ENCODE assay signal across 8 cellular contexts in the genomic region with DNA sequence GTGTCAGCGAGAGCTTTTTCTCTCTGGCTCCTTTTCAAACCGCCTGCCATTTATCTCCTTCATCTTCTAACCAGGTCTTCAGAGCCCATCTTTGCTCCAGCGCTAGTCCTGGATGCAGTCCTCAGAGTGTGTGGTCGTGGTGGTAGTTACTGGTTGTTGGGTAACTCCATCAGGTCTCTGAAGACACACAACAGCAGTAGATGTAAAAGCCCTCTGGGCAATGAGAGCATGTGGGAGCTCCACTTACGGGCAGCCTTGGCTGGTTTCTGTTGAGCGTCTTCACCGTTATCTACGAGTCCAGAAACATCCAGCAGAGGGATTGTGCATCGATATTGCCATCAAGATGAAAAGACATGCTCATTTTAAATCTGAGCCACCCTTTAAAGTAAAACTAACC.
DNase-seq lines count a peak whose midpoint lies in the region; ATAC-seq and TF ChIP-seq lines count a peak whose summit lies in the region.

No MANE protein-coding gene starts in this region.

- peak; percentile 7 for ATAC-seq in HG02759 (IDR thresholded peaks at IDR 0.05; ENCODE audit: unreplicated experiment)

- no peak overlapping the region for H3K9ac ChIP-seq in SK-N-MC (ENCODE audit: insufficient read length)

- CTCF ChIA-PET in GM10248 (lab: Yijun Ruan, JAX) = interaction anchor here (0.8 to 4.7 kb wide), 15 partner anchors 8 to 440 kb away, joined by 3 to 19 read pairs (median 4); no protein-coding TSS in a partner anchor

- TF ChIP-seq CTCF in fibroblast of villous mesenchyme (IDR thresholded peaks at IDR 0.05; ENCODE audit: insufficient read depth, low read depth, low read length) = peak; percentile 11
- no peak for TF ChIP-seq CTCF in GM10248 (IDR thresholded peaks at IDR 0.05; ENCODE audit: control extremely low read depth, extremely low read depth, low read depth, missing control alignments)

- H3K36me3 ChIP-seq in SK-N-MC (ENCODE audit: insufficient read depth, low read length) (no peaks in the 10 kb centered on the region), H7 (replicated peaks; ENCODE audit: control insufficient read depth, insufficient read depth, low read length) (no peaks in the 10 kb centered on the region)

- no peaks in the 10 kb centered on the region for H3K9me3 ChIP-seq in SK-N-MC (ENCODE audit: low read depth, low read length)

- peaks cover 57% of the 10 kb centered on the region for H3K27me3 ChIP-seq in H7 (ENCODE audit: control insufficient read depth, insufficient read depth, low read length)

- peak; percentile 65 for DNase-seq in activated CD8-positive, alpha-beta memory T cell treated with anti-CD3 and anti-CD28 coated beads for 24 hours
- no peak for DNase-seq in activated CD8-positive, alpha-beta memory T cell treated with anti-CD3 and anti-CD28 coated beads, Interleukin-2, amount 50 U/mL, for 4 hours
- DNase-seq in SK-N-MC (ENCODE audit: low read depth, low spot score) = no peak
- no peak for DNase-seq in fibroblast of villous mesenchyme (ENCODE audit: low read depth)
- no peak for DNase-seq in H7
- no peak for DNase-seq in GM10248 (ENCODE audit: extremely low spot score)
- DNase-seq in DMS153 (lab: John Stamatoyannopoulos, UW) = no peak

- POLR2A ChIA-PET in GM10248 (lab: Yijun Ruan, JAX) = interaction anchor here (0.6 kb wide), 1 partner anchor 517 kb away, joined by 3 read pairs; no protein-coding TSS in a partner anchor

- no peak overlapping the region for H3K27ac ChIP-seq in SK-N-MC

- 0 out of 2 replicates have a peak overlapping the region, but pooled peaks have one; percentile 26 for H3K4me3 ChIP-seq in SK-N-MC
- no peak overlapping the region for H3K4me3 ChIP-seq in fibroblast of villous mesenchyme (ENCODE audit: low read depth, low read length)
- no peak overlapping the region for H3K4me3 ChIP-seq in H7 (ENCODE audit: insufficient read depth, low read depth, low read length)
